1 cellular context compared by ENCODE assay signal in the genomic region with DNA sequence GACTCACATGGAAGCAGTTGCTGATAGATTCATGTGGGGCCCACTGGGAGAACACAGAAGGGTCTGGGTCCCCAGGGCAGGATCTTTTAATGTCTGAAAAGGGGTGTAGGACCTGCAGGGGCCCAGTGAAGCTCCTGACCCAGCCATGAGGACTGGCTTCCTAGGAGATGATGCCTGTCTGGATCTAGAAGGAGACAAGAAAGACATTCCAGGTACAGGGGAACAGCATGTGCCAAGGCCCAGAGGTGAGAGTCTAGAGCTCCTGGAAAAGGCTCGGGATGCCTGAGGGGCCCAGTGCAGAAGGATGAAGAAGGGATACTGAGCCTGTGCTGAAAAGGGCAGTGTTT.
TF ChIP-seq lines count a peak whose summit lies in the region.

No MANE protein-coding gene starts in this region.

TF ChIP-seq in HepG2, 621 proteins besides CTCF, POLR2A, EP300 and RAD21 (continued from another document and continues in another):
- TF ChIP-seq, protein P1, sequence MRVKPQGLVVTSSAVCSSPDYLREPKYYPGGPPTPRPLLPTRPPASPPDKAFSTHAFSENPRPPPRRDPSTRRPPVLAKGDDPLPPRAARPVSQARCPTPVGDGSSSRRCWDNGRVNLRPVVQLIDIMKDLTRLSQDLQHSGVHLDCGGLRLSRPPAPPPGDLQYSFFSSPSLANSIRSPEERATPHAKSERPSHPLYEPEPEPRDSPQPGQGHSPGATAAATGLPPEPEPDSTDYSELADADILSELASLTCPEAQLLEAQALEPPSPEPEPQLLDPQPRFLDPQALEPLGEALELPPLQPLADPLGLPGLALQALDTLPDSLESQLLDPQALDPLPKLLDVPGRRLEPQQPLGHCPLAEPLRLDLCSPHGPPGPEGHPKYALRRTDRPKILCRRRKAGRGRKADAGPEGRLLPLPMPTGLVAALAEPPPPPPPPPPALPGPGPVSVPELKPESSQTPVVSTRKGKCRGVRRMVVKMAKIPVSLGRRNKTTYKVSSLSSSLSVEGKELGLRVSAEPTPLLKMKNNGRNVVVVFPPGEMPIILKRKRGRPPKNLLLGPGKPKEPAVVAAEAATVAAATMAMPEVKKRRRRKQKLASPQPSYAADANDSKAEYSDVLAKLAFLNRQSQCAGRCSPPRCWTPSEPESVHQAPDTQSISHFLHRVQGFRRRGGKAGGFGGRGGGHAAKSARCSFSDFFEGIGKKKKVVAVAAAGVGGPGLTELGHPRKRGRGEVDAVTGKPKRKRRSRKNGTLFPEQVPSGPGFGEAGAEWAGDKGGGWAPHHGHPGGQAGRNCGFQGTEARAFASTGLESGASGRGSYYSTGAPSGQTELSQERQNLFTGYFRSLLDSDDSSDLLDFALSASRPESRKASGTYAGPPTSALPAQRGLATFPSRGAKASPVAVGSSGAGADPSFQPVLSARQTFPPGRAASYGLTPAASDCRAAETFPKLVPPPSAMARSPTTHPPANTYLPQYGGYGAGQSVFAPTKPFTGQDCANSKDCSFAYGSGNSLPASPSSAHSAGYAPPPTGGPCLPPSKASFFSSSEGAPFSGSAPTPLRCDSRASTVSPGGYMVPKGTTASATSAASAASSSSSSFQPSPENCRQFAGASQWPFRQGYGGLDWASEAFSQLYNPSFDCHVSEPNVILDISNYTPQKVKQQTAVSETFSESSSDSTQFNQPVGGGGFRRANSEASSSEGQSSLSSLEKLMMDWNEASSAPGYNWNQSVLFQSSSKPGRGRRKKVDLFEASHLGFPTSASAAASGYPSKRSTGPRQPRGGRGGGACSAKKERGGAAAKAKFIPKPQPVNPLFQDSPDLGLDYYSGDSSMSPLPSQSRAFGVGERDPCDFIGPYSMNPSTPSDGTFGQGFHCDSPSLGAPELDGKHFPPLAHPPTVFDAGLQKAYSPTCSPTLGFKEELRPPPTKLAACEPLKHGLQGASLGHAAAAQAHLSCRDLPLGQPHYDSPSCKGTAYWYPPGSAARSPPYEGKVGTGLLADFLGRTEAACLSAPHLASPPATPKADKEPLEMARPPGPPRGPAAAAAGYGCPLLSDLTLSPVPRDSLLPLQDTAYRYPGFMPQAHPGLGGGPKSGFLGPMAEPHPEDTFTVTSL (CRISPR knock-in tag; IDR thresholded peaks at IDR 0.05; ENCODE audit: borderline replicate concordance) = no peak
- TF ChIP-seq, protein P2, sequence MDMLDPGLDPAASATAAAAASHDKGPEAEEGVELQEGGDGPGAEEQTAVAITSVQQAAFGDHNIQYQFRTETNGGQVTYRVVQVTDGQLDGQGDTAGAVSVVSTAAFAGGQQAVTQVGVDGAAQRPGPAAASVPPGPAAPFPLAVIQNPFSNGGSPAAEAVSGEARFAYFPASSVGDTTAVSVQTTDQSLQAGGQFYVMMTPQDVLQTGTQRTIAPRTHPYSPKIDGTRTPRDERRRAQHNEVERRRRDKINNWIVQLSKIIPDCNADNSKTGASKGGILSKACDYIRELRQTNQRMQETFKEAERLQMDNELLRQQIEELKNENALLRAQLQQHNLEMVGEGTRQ (IDR thresholded peaks at IDR 0.05; ENCODE audit: low read depth, low read length) = no peak
- TF ChIP-seq, protein P2 (CRISPR knock-in tag; IDR thresholded peaks at IDR 0.05; ENCODE audit: borderline replicate concordance) = no peak
- TF ChIP-seq, protein P3, sequence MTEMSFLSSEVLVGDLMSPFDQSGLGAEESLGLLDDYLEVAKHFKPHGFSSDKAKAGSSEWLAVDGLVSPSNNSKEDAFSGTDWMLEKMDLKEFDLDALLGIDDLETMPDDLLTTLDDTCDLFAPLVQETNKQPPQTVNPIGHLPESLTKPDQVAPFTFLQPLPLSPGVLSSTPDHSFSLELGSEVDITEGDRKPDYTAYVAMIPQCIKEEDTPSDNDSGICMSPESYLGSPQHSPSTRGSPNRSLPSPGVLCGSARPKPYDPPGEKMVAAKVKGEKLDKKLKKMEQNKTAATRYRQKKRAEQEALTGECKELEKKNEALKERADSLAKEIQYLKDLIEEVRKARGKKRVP (CRISPR knock-in tag; IDR thresholded peaks at IDR 0.05) = no peak
- no peak for TF ChIP-seq ZNF331 (CRISPR knock-in tag; IDR thresholded peaks at IDR 0.05)
- TF ChIP-seq, protein P4, sequence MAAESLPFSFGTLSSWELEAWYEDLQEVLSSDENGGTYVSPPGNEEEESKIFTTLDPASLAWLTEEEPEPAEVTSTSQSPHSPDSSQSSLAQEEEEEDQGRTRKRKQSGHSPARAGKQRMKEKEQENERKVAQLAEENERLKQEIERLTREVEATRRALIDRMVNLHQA (CRISPR knock-in tag; IDR thresholded peaks at IDR 0.05) = no peak
- TF ChIP-seq AGO1 (IDR thresholded peaks at IDR 0.05; ENCODE audit: low read depth, low read length, poor library complexity, severe bottlenecking) = no peak
- TF ChIP-seq ZNF543 (CRISPR knock-in tag; IDR thresholded peaks at IDR 0.05) = peak; percentile 69; the same call in 1 of the 2 replicates
- TF ChIP-seq ZNF253 (CRISPR knock-in tag; IDR thresholded peaks at IDR 0.05; ENCODE audit: borderline replicate concordance) = no peak
- TF ChIP-seq, protein P5, sequence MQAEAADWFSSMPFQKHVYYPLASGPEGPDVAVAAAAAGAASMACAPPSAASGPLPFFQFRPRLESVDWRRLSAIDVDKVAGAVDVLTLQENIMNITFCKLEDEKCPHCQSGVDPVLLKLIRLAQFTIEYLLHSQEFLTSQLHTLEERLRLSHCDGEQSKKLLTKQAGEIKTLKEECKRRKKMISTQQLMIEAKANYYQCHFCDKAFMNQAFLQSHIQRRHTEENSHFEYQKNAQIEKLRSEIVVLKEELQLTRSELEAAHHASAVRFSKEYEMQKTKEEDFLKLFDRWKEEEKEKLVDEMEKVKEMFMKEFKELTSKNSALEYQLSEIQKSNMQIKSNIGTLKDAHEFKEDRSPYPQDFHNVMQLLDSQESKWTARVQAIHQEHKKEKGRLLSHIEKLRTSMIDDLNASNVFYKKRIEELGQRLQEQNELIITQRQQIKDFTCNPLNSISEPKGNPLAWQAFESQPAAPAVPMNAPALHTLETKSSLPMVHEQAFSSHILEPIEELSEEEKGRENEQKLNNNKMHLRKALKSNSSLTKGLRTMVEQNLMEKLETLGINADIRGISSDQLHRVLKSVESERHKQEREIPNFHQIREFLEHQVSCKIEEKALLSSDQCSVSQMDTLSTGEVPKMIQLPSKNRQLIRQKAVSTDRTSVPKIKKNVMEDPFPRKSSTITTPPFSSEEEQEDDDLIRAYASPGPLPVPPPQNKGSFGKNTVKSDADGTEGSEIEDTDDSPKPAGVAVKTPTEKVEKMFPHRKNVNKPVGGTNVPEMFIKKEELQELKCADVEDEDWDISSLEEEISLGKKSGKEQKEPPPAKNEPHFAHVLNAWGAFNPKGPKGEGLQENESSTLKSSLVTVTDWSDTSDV (CRISPR knock-in tag; IDR thresholded peaks at IDR 0.05) = no peak
- TF ChIP-seq, protein P6, sequence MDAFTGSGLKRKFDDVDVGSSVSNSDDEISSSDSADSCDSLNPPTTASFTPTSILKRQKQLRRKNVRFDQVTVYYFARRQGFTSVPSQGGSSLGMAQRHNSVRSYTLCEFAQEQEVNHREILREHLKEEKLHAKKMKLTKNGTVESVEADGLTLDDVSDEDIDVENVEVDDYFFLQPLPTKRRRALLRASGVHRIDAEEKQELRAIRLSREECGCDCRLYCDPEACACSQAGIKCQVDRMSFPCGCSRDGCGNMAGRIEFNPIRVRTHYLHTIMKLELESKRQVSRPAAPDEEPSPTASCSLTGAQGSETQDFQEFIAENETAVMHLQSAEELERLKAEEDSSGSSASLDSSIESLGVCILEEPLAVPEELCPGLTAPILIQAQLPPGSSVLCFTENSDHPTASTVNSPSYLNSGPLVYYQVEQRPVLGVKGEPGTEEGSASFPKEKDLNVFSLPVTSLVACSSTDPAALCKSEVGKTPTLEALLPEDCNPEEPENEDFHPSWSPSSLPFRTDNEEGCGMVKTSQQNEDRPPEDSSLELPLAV (CRISPR knock-in tag; conservative IDR thresholded peaks at IDR 0.05; ENCODE audit: low read depth) = no peak
- TF ChIP-seq HIVEP1 (CRISPR knock-in tag; IDR thresholded peaks at IDR 0.05) = no peak
- TF ChIP-seq SKI (IDR thresholded peaks at IDR 0.05; ENCODE audit: partially characterized antibody) = no peak
- TF ChIP-seq, protein P7, sequence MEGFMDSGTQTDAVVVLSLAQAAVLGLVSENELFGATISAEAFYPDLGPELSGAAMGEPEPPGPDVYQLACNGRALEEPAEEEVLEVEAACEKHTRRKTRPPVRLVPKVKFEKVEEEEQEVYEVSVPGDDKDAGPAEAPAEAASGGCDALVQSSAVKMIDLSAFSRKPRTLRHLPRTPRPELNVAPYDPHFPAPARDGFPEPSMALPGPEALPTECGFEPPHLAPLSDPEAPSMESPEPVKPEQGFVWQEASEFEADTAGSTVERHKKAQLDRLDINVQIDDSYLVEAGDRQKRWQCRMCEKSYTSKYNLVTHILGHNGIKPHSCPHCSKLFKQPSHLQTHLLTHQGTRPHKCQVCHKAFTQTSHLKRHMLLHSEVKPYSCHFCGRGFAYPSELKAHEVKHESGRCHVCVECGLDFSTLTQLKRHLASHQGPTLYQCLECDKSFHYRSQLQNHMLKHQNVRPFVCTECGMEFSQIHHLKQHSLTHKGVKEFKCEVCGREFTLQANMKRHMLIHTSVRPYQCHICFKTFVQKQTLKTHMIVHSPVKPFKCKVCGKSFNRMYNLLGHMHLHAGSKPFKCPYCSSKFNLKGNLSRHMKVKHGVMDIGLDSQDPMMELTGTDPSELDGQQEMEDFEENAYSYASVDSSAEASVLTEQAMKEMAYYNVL (CRISPR knock-in tag; IDR thresholded peaks at IDR 0.05; ENCODE audit: borderline replicate concordance) = peak; percentile 3; the same call in 1 of the 2 replicates
- peak; percentile 54; the same call in 1 of the 2 replicates for TF ChIP-seq ZMYM2 (CRISPR knock-in tag; IDR thresholded peaks at IDR 0.05)
- no peak for TF ChIP-seq NAIF1 (CRISPR knock-in tag; IDR thresholded peaks at IDR 0.05; ENCODE audit: borderline replicate concordance)
- no peak for TF ChIP-seq ZNF251 (CRISPR knock-in tag; IDR thresholded peaks at IDR 0.05)
- TF ChIP-seq, protein P8, sequence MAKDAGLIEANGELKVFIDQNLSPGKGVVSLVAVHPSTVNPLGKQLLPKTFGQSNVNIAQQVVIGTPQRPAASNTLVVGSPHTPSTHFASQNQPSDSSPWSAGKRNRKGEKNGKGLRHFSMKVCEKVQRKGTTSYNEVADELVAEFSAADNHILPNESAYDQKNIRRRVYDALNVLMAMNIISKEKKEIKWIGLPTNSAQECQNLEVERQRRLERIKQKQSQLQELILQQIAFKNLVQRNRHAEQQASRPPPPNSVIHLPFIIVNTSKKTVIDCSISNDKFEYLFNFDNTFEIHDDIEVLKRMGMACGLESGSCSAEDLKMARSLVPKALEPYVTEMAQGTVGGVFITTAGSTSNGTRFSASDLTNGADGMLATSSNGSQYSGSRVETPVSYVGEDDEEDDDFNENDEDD (CRISPR knock-in tag; IDR thresholded peaks at IDR 0.05; ENCODE audit: borderline replicate concordance) = no peak
- TF ChIP-seq, protein P9, sequence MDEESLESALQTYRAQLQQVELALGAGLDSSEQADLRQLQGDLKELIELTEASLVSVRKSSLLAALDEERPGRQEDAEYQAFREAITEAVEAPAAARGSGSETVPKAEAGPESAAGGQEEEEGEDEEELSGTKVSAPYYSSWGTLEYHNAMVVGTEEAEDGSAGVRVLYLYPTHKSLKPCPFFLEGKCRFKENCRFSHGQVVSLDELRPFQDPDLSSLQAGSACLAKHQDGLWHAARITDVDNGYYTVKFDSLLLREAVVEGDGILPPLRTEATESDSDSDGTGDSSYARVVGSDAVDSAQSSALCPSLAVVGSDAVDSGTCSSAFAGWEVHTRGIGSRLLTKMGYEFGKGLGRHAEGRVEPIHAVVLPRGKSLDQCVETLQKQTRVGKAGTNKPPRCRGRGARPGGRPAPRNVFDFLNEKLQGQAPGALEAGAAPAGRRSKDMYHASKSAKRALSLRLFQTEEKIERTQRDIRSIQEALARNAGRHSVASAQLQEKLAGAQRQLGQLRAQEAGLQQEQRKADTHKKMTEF (CRISPR knock-in tag; IDR thresholded peaks at IDR 0.05) = no peak
- TF ChIP-seq STAT5B (CRISPR knock-in tag; IDR thresholded peaks at IDR 0.05) = no peak
- TF ChIP-seq, protein P10, sequence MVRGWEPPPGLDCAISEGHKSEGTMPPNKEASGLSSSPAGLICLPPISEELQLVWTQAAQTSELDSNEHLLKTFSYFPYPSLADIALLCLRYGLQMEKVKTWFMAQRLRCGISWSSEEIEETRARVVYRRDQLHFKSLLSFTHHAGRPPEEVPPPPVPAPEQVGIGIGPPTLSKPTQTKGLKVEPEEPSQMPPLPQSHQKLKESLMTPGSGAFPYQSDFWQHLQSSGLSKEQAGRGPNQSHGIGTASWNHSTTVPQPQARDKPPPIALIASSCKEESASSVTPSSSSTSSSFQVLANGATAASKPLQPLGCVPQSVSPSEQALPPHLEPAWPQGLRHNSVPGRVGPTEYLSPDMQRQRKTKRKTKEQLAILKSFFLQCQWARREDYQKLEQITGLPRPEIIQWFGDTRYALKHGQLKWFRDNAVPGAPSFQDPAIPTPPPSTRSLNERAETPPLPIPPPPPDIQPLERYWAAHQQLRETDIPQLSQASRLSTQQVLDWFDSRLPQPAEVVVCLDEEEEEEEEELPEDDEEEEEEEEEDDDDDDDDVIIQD (CRISPR knock-in tag; IDR thresholded peaks at IDR 0.05; ENCODE audit: low read depth) = no peak
- no peak for TF ChIP-seq PPARG (CRISPR knock-in tag; conservative IDR thresholded peaks at IDR 0.05)
- no peak for TF ChIP-seq RAD51 (IDR thresholded peaks at IDR 0.05; ENCODE audit: borderline replicate concordance)
- no peak for TF ChIP-seq NFIC (IDR thresholded peaks at IDR 0.05; ENCODE audit: low read length)
- no peak for TF ChIP-seq MTF1 (CRISPR knock-in tag; IDR thresholded peaks at IDR 0.05)
- peak; percentile 67; the same call in 1 of the 2 replicates for TF ChIP-seq ZNF383 (CRISPR knock-in tag; IDR thresholded peaks at IDR 0.05; ENCODE audit: borderline replicate concordance)
- TF ChIP-seq, protein P11, sequence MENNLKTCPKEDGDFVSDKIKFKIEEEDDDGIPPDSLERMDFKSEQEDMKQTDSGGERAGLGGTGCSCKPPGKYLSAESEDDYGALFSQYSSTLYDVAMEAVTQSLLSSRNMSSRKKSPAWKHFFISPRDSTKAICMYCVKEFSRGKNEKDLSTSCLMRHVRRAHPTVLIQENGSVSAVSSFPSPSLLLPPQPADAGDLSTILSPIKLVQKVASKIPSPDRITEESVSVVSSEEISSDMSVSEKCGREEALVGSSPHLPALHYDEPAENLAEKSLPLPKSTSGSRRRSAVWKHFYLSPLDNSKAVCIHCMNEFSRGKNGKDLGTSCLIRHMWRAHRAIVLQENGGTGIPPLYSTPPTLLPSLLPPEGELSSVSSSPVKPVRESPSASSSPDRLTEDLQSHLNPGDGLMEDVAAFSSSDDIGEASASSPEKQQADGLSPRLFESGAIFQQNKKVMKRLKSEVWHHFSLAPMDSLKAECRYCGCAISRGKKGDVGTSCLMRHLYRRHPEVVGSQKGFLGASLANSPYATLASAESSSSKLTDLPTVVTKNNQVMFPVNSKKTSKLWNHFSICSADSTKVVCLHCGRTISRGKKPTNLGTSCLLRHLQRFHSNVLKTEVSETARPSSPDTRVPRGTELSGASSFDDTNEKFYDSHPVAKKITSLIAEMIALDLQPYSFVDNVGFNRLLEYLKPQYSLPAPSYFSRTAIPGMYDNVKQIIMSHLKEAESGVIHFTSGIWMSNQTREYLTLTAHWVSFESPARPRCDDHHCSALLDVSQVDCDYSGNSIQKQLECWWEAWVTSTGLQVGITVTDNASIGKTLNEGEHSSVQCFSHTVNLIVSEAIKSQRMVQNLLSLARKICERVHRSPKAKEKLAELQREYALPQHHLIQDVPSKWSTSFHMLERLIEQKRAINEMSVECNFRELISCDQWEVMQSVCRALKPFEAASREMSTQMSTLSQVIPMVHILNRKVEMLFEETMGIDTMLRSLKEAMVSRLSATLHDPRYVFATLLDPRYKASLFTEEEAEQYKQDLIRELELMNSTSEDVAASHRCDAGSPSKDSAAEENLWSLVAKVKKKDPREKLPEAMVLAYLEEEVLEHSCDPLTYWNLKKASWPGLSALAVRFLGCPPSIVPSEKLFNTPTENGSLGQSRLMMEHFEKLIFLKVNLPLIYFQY (CRISPR knock-in tag; IDR thresholded peaks at IDR 0.05; ENCODE audit: borderline replicate concordance) = no peak
